In the genomic region with DNA sequence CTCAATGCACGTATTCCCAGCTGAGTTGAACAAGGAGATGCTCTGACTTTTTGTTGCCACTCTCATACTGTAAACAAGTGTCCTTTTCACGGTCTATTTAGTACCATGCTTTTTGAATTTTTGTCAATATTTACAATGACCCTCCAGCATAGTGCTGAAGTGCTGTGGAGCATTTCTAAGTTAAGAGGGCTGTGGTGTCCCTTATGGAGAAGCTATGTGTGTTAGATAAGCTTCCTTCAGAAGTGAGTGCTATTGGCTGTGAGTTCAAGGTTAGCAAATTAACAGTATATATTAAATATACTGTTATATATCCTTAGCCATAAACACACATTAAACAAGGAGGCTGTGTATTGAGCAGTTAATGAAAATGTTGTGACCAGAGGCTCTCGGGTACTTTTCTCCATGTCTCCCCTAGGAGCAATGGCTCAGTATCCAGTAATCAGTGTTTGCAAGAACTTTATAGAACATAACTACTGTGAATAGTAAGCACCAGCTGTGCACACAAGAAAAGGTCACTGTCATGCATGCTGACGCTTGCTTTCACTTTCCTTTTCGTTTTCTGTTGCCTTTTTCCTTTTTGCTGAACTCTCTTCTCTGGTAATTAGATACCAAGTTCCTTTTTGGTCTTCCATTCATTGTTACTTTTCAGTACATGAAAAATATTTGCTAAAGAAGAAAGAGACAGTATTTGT, we compare ENCODE assay signal across 8 cellular contexts.
DNase-seq lines count a peak whose midpoint lies in the region; ATAC-seq and TF ChIP-seq lines count a peak whose summit lies in the region.

No MANE protein-coding gene starts in this region.

- H3K79me2 ChIP-seq in hepatocyte = no peaks in the 10 kb centered on the region

- H3K36me3 ChIP-seq in heart left ventricle (no peaks in the 10 kb centered on the region), hepatocyte (replicated peaks; ENCODE audit: insufficient read depth, low read depth) (no peaks in the 10 kb centered on the region)

- no peaks in the 10 kb centered on the region for H3K9me3 ChIP-seq in heart left ventricle
- no peaks in the 10 kb centered on the region for H3K9me3 ChIP-seq in hepatocyte (ENCODE audit: low read depth)

- H3K27me3 ChIP-seq in heart left ventricle (no peaks in the 10 kb centered on the region), hepatocyte (no peaks in the 10 kb centered on the region)

- peaks cover 0 to 13% (median 0%) of the 10 kb centered on the region in 12 donors for H3K4me1 ChIP-seq in heart left ventricle
- H3K4me1 ChIP-seq in hepatocyte (ENCODE audit: insufficient read depth) = no peaks in the 10 kb centered on the region

- peak overlapping the region in 4 of 12 donors; percentile 36 to 73 (median 55) for H3K27ac ChIP-seq in heart left ventricle
- no peak overlapping the region for H3K27ac ChIP-seq in hepatocyte

- intact Hi-C loops in heart left ventricle (cut with DNase I) (no loop called here), cardiac septum (cut with DNase I) (no loop called here)

- peak overlapping the region; percentile 80 for H2AFZ ChIP-seq in hepatocyte

- DNase-seq in heart left ventricle = no peak
- no peak for DNase-seq in cardiac septum (ENCODE audit: low spot score)
- DNase-seq in MV-4-11 (lab: John Stamatoyannopoulos, UW) = peak; percentile 16
- DNase-seq in hepatocyte (ENCODE audit: low spot score) = no peak
- peak; percentile 32 for DNase-seq in superior temporal gyrus (ENCODE audit: extremely low spot score)
- no peak for DNase-seq in activated CD4-positive, CD25-positive, alpha-beta regulatory T cell (lab: John Stamatoyannopoulos, UW)

- H3K9me2 ChIP-seq in hepatocyte (replicated peaks; ENCODE audit: insufficient read depth) = no peaks in the 10 kb centered on the region

- TF ChIP-seq POLR2A in heart left ventricle (IDR thresholded peaks at IDR 0.05) = no peak

- H3K4me3 ChIP-seq in heart left ventricle (peak overlapping the region in 10 of 12 donors; percentile 27 to 60 (median 46)), WI38 (ENCODE audit: low read depth, low read length) (peak overlapping the region; percentile 61), hepatocyte (no peak overlapping the region)

- 55 to 64% (median 59%) methylated on average over 5 of the region's 5 CpGs for WGBS in heart left ventricle, 4 donors
- WGBS in hepatocyte (ENCODE audit: low lambda C conversion rate, missing lambda C conversion rate) = 63% methylated on average over 5 of the region's 5 CpGs

- H3K4me2 ChIP-seq in hepatocyte = peak overlapping the region; percentile 69

- ATAC-seq in heart left ventricle (peak in 2 of 4 donors; percentile 41 to 52), HG02588 (IDR thresholded peaks at IDR 0.05; ENCODE audit: unreplicated experiment) (peak; percentile 89)

- H4K20me1 ChIP-seq in hepatocyte (ENCODE audit: insufficient read depth, poor library complexity, severe bottlenecking) = no peaks in the 10 kb centered on the region

- TF ChIP-seq CTCF in heart left ventricle (IDR thresholded peaks at IDR 0.05) (no peak), WI38 (IDR thresholded peaks at IDR 0.05; ENCODE audit: low read depth, low read length) (no peak), hepatocyte (IDR thresholded peaks at IDR 0.05; ENCODE audit: poor library complexity) (no peak)

Comparison
In these comparisons a context has a peak if more than half of its experiments do, and no peak if none do; other contexts are left out.
1. DNase-seq: peak in MV-4-11 (single experiment) and superior temporal gyrus (single experiment); none in heart left ventricle (0 of 5), cardiac septum (single experiment), hepatocyte (single experiment) and activated CD4-positive, CD25-positive, alpha-beta regulatory T cell (0 of 4).